ENCODE assay signal across 11 cellular contexts in the genomic region with DNA sequence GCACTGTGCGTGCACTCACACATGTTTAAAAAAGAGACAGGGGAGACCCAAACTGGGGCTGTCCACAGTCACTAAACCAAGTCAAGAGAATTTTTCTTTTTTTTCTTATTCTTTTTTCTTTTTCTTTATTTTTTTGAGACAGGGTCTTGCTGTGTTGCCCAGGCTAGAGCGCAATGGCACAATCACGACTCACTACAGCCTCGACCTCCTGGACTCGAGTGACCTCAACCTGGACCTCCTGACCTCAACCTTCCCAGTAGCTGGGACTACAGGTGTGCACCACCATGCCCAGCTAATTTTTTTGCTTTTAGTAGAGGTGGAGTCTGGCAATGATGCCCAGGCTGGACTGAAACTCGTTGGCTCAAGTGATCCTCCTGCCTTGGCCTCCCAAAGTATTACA.
DNase-seq lines count a peak whose midpoint lies in the region; ATAC-seq and TF ChIP-seq lines count a peak whose summit lies in the region.
"Had no signal": no experiment of that assay in that cellular context is flagged by ENCODE, and none has a peak within 500 bp of the region (broad histone marks: within the 10 kb centered on the region; RNA-seq: fewer than 3 reads in every experiment).

No MANE protein-coding gene starts in this region.

- intact Hi-C loops in natural killer cell (cut with micrococcal nuclease) (no loop called here), upper lobe of right lung (cut with DNase I) (no loop called here)

- H3K27me3 Mint-ChIP-seq in activated naive CD8-positive, alpha-beta T cell treated with anti-CD3 and anti-CD28 coated beads, Interleukin-2, amount 50 U/mL, for 24 hours = peaks cover 47% of the 10 kb centered on the region
- H3K27me3 Mint-ChIP-seq in activated naive CD8-positive, alpha-beta T cell treated with anti-CD3 and anti-CD28 coated beads for 36 hours = peaks cover 54% of the 10 kb centered on the region
- no peaks in the 10 kb centered on the region for H3K27me3 Mint-ChIP-seq in central memory CD8-positive, alpha-beta T cell
- no peaks in the 10 kb centered on the region for H3K27me3 Mint-ChIP-seq in natural killer cell (ENCODE audit: low read depth in 2 of 2)

- H3K9me3 Mint-ChIP-seq in activated naive CD8-positive, alpha-beta T cell treated with anti-CD3 and anti-CD28 coated beads, Interleukin-2, amount 50 U/mL, for 24 hours = no peaks in the 10 kb centered on the region
- no peaks in the 10 kb centered on the region for H3K9me3 Mint-ChIP-seq in activated naive CD8-positive, alpha-beta T cell treated with anti-CD3 and anti-CD28 coated beads for 36 hours
- H3K9me3 Mint-ChIP-seq in central memory CD8-positive, alpha-beta T cell = no peaks in the 10 kb centered on the region
- no peaks in the 10 kb centered on the region for H3K9me3 Mint-ChIP-seq in natural killer cell

- no peaks in the 10 kb centered on the region for H3K36me3 Mint-ChIP-seq in activated naive CD8-positive, alpha-beta T cell treated with anti-CD3 and anti-CD28 coated beads, Interleukin-2, amount 50 U/mL, for 24 hours (ENCODE audit: low read depth)
- no peaks in the 10 kb centered on the region for H3K36me3 Mint-ChIP-seq in activated naive CD8-positive, alpha-beta T cell treated with anti-CD3 and anti-CD28 coated beads for 36 hours
- peaks cover 2% of the 10 kb centered on the region for H3K36me3 Mint-ChIP-seq in central memory CD8-positive, alpha-beta T cell (ENCODE audit: insufficient read depth)
- peaks cover 4% of the 10 kb centered on the region for H3K36me3 Mint-ChIP-seq in natural killer cell

- no peak overlapping the region for H3K4me3 ChIP-seq in upper lobe of right lung

- no peaks in the 10 kb centered on the region for H3K9me3 ChIP-seq in upper lobe of right lung

- no peaks in the 10 kb centered on the region for H3K36me3 ChIP-seq in upper lobe of right lung

- H3K27me3 ChIP-seq in upper lobe of right lung = no peaks in the 10 kb centered on the region

- peaks cover 24% of the 10 kb centered on the region for H3K4me1 ChIP-seq in upper lobe of right lung

- no peak for DNase-seq in activated naive CD8-positive, alpha-beta T cell treated with anti-CD3 and anti-CD28 coated beads, Interleukin-2, amount 50 U/mL, for 24 hours
- DNase-seq in activated naive CD8-positive, alpha-beta T cell treated with anti-CD3 and anti-CD28 coated beads for 36 hours = no peak
- no peak for DNase-seq in central memory CD8-positive, alpha-beta T cell (ENCODE audit: low spot score in 2 of 2)
- no peak for DNase-seq in natural killer cell
- DNase-seq in upper lobe of right lung = no peak
- no peak for DNase-seq in left lobe of liver (ENCODE audit: low spot score)
- DNase-seq in SHP77 (lab: John Stamatoyannopoulos, UW) = no peak
- no peak for DNase-seq in substantia nigra (lab: John Stamatoyannopoulos, UW)
- DNase-seq: Karpas-422, NCI-H2171, T-helper 9 cell had no signal

- H3K27ac ChIP-seq in upper lobe of right lung (peak overlapping the region; percentile 72), substantia nigra (ENCODE audit: low read depth, low read length, poor library complexity, severe bottlenecking) (no peak overlapping the region)

- H3K4me1 Mint-ChIP-seq in activated naive CD8-positive, alpha-beta T cell treated with anti-CD3 and anti-CD28 coated beads, Interleukin-2, amount 50 U/mL, for 24 hours = peaks cover 61% of the 10 kb centered on the region
- H3K4me1 Mint-ChIP-seq in activated naive CD8-positive, alpha-beta T cell treated with anti-CD3 and anti-CD28 coated beads for 36 hours = peaks cover 25% of the 10 kb centered on the region
- peaks cover 26% of the 10 kb centered on the region for H3K4me1 Mint-ChIP-seq in central memory CD8-positive, alpha-beta T cell
- peaks cover 19 to 29% of the 10 kb centered on the region in 2 donors for H3K4me1 Mint-ChIP-seq in natural killer cell

- TF ChIP-seq CTCF in natural killer cell (IDR thresholded peaks at IDR 0.05) (no peak), upper lobe of right lung (IDR thresholded peaks at IDR 0.05) (no peak)

- H3K27ac Mint-ChIP-seq in activated naive CD8-positive, alpha-beta T cell treated with anti-CD3 and anti-CD28 coated beads, Interleukin-2, amount 50 U/mL, for 24 hours = peak overlapping the region; percentile 40
- no peak overlapping the region for H3K27ac Mint-ChIP-seq in activated naive CD8-positive, alpha-beta T cell treated with anti-CD3 and anti-CD28 coated beads for 36 hours
- H3K27ac Mint-ChIP-seq in central memory CD8-positive, alpha-beta T cell (ENCODE audit: low read depth) = peak overlapping the region; percentile 60
- H3K27ac Mint-ChIP-seq in natural killer cell = peak overlapping the region; percentile 71 to 80

- no peak for ATAC-seq in activated naive CD8-positive, alpha-beta T cell treated with anti-CD3 and anti-CD28 coated beads, Interleukin-2, amount 50 U/mL, for 24 hours
- no peak for ATAC-seq in central memory CD8-positive, alpha-beta T cell (replicated peaks; ENCODE audit: extremely low read depth, poor library complexity, severe bottlenecking)
- ATAC-seq in natural killer cell = no peak
- ATAC-seq in upper lobe of right lung = no peak
- no peak for ATAC-seq in left lobe of liver

- peak overlapping the region; percentile 3 for H3K4me3 Mint-ChIP-seq in activated naive CD8-positive, alpha-beta T cell treated with anti-CD3 and anti-CD28 coated beads, Interleukin-2, amount 50 U/mL, for 24 hours
- no peak overlapping the region for H3K4me3 Mint-ChIP-seq in activated naive CD8-positive, alpha-beta T cell treated with anti-CD3 and anti-CD28 coated beads for 36 hours
- H3K4me3 Mint-ChIP-seq in central memory CD8-positive, alpha-beta T cell = no peak overlapping the region
- peak overlapping the region; percentile 61 for H3K4me3 Mint-ChIP-seq in natural killer cell

Comparison
In these comparisons a context has a peak if more than half of its experiments do, and no peak if none do; other contexts are left out.
1. H3K4me3 Mint-ChIP-seq: peak in activated naive CD8-positive, alpha-beta T cell treated with anti-CD3 and anti-CD28 coated beads, Interleukin-2, amount 50 U/mL, for 24 hours (single experiment) and natural killer cell (single experiment); none in activated naive CD8-positive, alpha-beta T cell treated with anti-CD3 and anti-CD28 coated beads for 36 hours (single experiment) and central memory CD8-positive, alpha-beta T cell (single experiment).